16 cellular contexts compared by ENCODE assay signal in the genomic region with DNA sequence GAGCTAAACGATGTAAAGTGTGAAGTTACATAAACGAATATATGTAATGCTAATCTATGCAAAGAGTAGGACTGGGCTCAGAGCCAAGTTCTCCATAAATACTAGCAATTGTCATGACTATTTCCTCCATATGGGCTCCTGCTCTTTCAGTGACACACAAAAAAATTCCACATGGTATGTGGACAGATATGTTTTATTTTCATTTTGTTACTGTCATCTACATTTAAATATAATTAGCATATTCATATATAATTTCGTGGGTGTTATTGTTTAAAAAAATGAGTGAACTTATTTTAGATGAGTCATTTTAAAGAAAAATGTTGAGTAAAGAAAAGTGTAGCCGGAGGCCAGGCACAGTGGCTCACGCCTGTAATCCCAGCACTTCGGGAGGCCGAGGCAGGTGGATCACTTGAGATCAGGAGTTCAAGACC. TPM values are rescaled to one million over a fixed set of nuclear protein-coding genes. Genes with fewer than 3 reads are reported as not detected.
DNase-seq lines count a peak whose midpoint lies in the region; ATAC-seq, FAIRE-seq and TF ChIP-seq lines count a peak whose summit lies in the region.
"Had no signal": no experiment of that assay in that cellular context is flagged by ENCODE, and none has a peak within 500 bp of the region (broad histone marks: within the 10 kb centered on the region; RNA-seq: fewer than 3 reads in every experiment).

No MANE protein-coding gene starts in this region.

- DNase-seq in DMS 273 (lab: John Stamatoyannopoulos, UW; ENCODE audit: unreplicated experiment) (peak; percentile 56), HS-5 (ENCODE audit: low read depth) (peak; percentile 67), PC-9 (peak in 1 of 2 experiments; percentile 51), fibroblast of villous mesenchyme (ENCODE audit: low read depth) (peak; percentile 61), SKM-1 (lab: John Stamatoyannopoulos, UW; ENCODE audit: unreplicated experiment) (no peak), omental fat pad (ENCODE audit: low spot score) (no peak), H54 (ENCODE audit: insufficient read length, low spot score) (no peak)
- no peak for DNase-seq in CD8-positive, alpha-beta memory T cell
- DNase-seq: activated CD4-positive, alpha-beta T cell treated with anti-CD3 and anti-CD28 coated beads, Interleukin-2, amount 50 U/mL, for 4 hours; mammary epithelial cell; Peyer's patch; T-helper 9 cell; transverse colon had no signal

- no peaks in the 10 kb centered on the region for H3K9me2 ChIP-seq in PC-9 (ENCODE audit: insufficient read depth)

- H3K27me3 ChIP-seq in PC-9 (ENCODE audit: insufficient read depth, low read depth), result no peaks in the 10 kb centered on the region
- H3K27me3 ChIP-seq in CD8-positive, alpha-beta memory T cell (ENCODE audit: insufficient read depth, low read length, poor library complexity, severe bottlenecking), result no peaks in the 10 kb centered on the region
- H3K27me3 ChIP-seq: Peyer's patch, transverse colon had no signal

- intact Hi-C loops in PC-9 (cut with micrococcal nuclease; ENCODE audit: unreplicated experiment), result no loop called here

- peaks cover 4 to 17% of the 10 kb centered on the region in 2 donors for H3K27me3 Mint-ChIP-seq in CD8-positive, alpha-beta memory T cell

- TF ChIP-seq CTCF in PC-9 (conservative IDR thresholded peaks at IDR 0.05) (no peak), fibroblast of villous mesenchyme (IDR thresholded peaks at IDR 0.05; ENCODE audit: insufficient read depth, low read depth, low read length) (no peak), omental fat pad (IDR thresholded peaks at IDR 0.05) (no peak)

- peaks cover 49% of the 10 kb centered on the region for H3K4me1 ChIP-seq in PC-9 (replicated peaks; ENCODE audit: insufficient read depth)
- H3K4me1 ChIP-seq in CD8-positive, alpha-beta memory T cell (ENCODE audit: insufficient read depth, low read length), result peaks cover 10% of the 10 kb centered on the region

- H3K36me3 Mint-ChIP-seq in CD8-positive, alpha-beta memory T cell, result no peaks in the 10 kb centered on the region

- peaks cover 0 to 13% (median 9%) of the 10 kb centered on the region in 5 donors for H3K9me3 Mint-ChIP-seq in CD8-positive, alpha-beta memory T cell
- H3K9me3 Mint-ChIP-seq: activated T-helper 17 cell treated with anti-CD3 and anti-CD28 coated beads, Interleukin-2, amount 50 U/mL, for 72 hours had no signal

- peaks cover 4 to 6% (median 5%) of the 10 kb centered on the region in 3 donors for H3K4me1 Mint-ChIP-seq in CD8-positive, alpha-beta memory T cell

- FAIRE-seq in H54 (lab: Jason Lieb, UNC), result no peak

- H3K4me3 ChIP-seq in PC-9, result no peak overlapping the region
- H3K4me3 ChIP-seq in fibroblast of villous mesenchyme (ENCODE audit: low read depth, low read length), result no peak overlapping the region
- no peak overlapping the region for H3K4me3 ChIP-seq in CD8-positive, alpha-beta memory T cell (ENCODE audit: low read length)
- H3K4me3 ChIP-seq: Peyer's patch, transverse colon had no signal

- TF ChIP-seq POLR2A in H54 (IDR thresholded peaks at IDR 0.05; ENCODE audit: low read depth, low read length), result no peak

- no peak overlapping the region for H3K27ac ChIP-seq in PC-9
- H3K27ac ChIP-seq in CD8-positive, alpha-beta memory T cell (ENCODE audit: low read depth, low read length), result no peak overlapping the region
- H3K27ac ChIP-seq: HL-60 had no signal

- no peak overlapping the region for H3K27ac Mint-ChIP-seq in CD8-positive, alpha-beta memory T cell
- H3K27ac Mint-ChIP-seq: activated T-helper 17 cell treated with anti-CD3 and anti-CD28 coated beads, Interleukin-2, amount 50 U/mL, for 72 hours had no signal

- H3K9me3 ChIP-seq in PC-9 (ENCODE audit: insufficient read depth, low read depth), result no peaks in the 10 kb centered on the region
- H3K9me3 ChIP-seq in CD8-positive, alpha-beta memory T cell (ENCODE audit: low read length), result no peaks in the 10 kb centered on the region
- H3K9me3 ChIP-seq: Peyer's patch, transverse colon had no signal

- no peaks in the 10 kb centered on the region for H4K20me1 ChIP-seq in PC-9 (ENCODE audit: insufficient read depth)

- H2AFZ ChIP-seq in PC-9, result no peak overlapping the region

- BruUV-seq in PC-9 (replicated peaks; lab: Mats Ljungman, UMichigan), result no TSS peak

- POLR2A ChIA-PET in PC-9 (lab: Charles Lee; ENCODE audit: unreplicated experiment), result no interaction called here
- POLR2A ChIA-PET in CD8-positive, alpha-beta memory T cell (lab: Charles Lee), result no interaction called here

- H3K4me3 Mint-ChIP-seq in CD8-positive, alpha-beta memory T cell, result no peak overlapping the region
- H3K4me3 Mint-ChIP-seq: activated T-helper 17 cell treated with anti-CD3 and anti-CD28 coated beads, Interleukin-2, amount 50 U/mL, for 72 hours had no signal

- H3K79me2 ChIP-seq in PC-9 (ENCODE audit: low read depth), result no peaks in the 10 kb centered on the region

- no peaks in the 10 kb centered on the region for H3K36me3 ChIP-seq in PC-9 (ENCODE audit: low read depth)
- H3K36me3 ChIP-seq in CD8-positive, alpha-beta memory T cell (ENCODE audit: insufficient read depth, low read length), result no peaks in the 10 kb centered on the region
- H3K36me3 ChIP-seq: Peyer's patch, transverse colon had no signal

- ATAC-seq in omental fat pad (ENCODE audit: low FRiP score), result no peak
- ATAC-seq: activated T-helper 17 cell treated with anti-CD3 and anti-CD28 coated beads, Interleukin-2, amount 50 U/mL, for 72 hours had no signal

- H3K4me2 ChIP-seq in PC-9, result peak overlapping the region; percentile 38; the same call in 1 of the 2 replicates

- peaks cover 38% of the 10 kb centered on the region; the same call in 1 of the 2 replicates for H3F3A ChIP-seq in PC-9 (ENCODE audit: insufficient read depth, low read depth)

- CTCF ChIA-PET in PC-9 (lab: Charles Lee), result interaction anchor here (0.6 kb wide), 1 partner anchor 384 kb away, joined by 3 read pairs; no protein-coding TSS in a partner anchor
- CTCF ChIA-PET in CD8-positive, alpha-beta memory T cell (lab: Charles Lee), result no interaction called here

RNA-seq across cellular contexts. Expression of a gene that starts 5.0 kb away (rescaled TPM):
- total RNA-seq in PC-9 (2021), result not detected in 2 replicates
- total RNA-seq in fibroblast of villous mesenchyme, result 0.32 and 0.43 TPM in 2 replicates
- total RNA-seq in CD8-positive, alpha-beta memory T cell, result not detected
- polyA plus RNA-seq in CD8-positive, alpha-beta memory T cell, result not detected
- not detected for total RNA-seq in omental fat pad
- total RNA-seq: activated T-helper 17 cell treated with anti-CD3 and anti-CD28 coated beads, Interleukin-2, amount 50 U/mL, for 72 hours; mammary epithelial cell; osteocyte; transverse colon had no signal
- polyA plus RNA-seq: mammary epithelial cell had no signal

RNA-seq across cellular contexts. Expression of a gene that starts 35.3 kb away (rescaled TPM):
- total RNA-seq in PC-9 (2021) (50.8 and 52.1 TPM in 2 replicates), fibroblast of villous mesenchyme (114 and 156 TPM in 2 replicates), omental fat pad (10 to 100 TPM; 17.0 to 93.9 (median 28.6) TPM)
- 1 to 10 TPM; 5.2 to 5.3 TPM for total RNA-seq in CD8-positive, alpha-beta memory T cell
- 0.56 TPM for polyA plus RNA-seq in CD8-positive, alpha-beta memory T cell

Comparison
In these comparisons a context has a peak if more than half of its experiments do, and no peak if none do; other contexts are left out.
1. DNase-seq: peak in DMS 273 (single experiment), HS-5 (single experiment) and fibroblast of villous mesenchyme (single experiment); none in SKM-1 (single experiment), CD8-positive, alpha-beta memory T cell (0 of 5), omental fat pad (single experiment) and H54 (single experiment).